Comparison of ENCODE assay signal across 10 cellular contexts in the genomic region with DNA sequence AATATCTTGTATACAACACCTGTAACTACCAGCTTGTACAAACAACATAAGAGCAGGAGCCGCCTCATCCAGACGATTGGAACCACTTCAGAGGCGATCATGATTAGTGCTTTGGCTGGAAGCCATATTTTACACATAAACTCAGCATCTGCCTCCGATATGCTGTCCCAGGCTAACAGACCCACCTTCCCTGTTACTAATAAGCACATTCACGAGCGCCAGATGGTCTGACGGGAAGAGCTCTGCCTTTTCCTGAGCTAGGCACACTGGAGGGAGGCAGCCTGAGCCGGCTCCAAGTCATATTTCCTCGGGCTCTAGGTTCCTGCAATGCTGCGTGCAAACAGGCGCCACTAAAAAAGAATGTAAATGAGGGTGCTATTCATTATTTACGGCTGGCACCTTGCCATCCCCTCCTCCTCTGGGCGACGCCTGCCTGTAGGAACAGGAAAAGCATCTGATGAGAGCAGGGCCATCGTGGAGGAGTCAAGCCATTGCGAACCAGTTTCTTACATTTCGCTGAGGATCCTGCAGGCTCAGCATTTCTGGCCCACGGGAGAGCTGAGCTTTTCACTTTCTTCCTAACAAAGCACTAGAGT.
DNase-seq lines count a peak whose midpoint lies in the region; ATAC-seq and TF ChIP-seq lines count a peak whose summit lies in the region.
"Had no signal": no experiment of that assay in that cellular context is flagged by ENCODE, and none has a peak within 500 bp of the region (broad histone marks: within the 10 kb centered on the region; RNA-seq: fewer than 3 reads in every experiment).

No MANE protein-coding gene starts in this region.

- no peak overlapping the region for H3K4me3 Mint-ChIP-seq in stimulated activated memory B cell treated with anti-CD40 and anti-IgM and Interleukin-4, amounts not matched to agents 10 μg/mL and 1 μg/mL and 100 μg/mL, for 72 hours
- H3K4me3 Mint-ChIP-seq: T-helper 1 cell treated with Interleukin-12 subunit alpha and Interleukin-12 subunit beta and Interleukin-4 antibody, amounts not matched to agents 30 μg/mL and 1 μg/mL, for 36 hours had no signal

- no TSS peak for BruUV-seq in Panc1 (replicated peaks; lab: Mats Ljungman, UMichigan)

- peak in 2 of 5 donors; percentile 30 to 38 for DNase-seq in heart left ventricle
- no peak for DNase-seq in right atrium auricular region (ENCODE audit: low spot score)
- no peak for DNase-seq in Panc1 (ENCODE audit: low read depth, low spot score)
- peak; percentile 40 to 71 for DNase-seq in foreskin keratinocyte
- DNase-seq in ureter (ENCODE audit: low spot score) = peak; percentile 63
- DNase-seq in effector memory CD4-positive, alpha-beta T cell = no peak

- POLR2A ChIA-PET in Panc1 (lab: Charles Lee) = no interaction called here

- H3K4me3 ChIP-seq in heart left ventricle (no peak overlapping the region), right atrium auricular region (no peak overlapping the region), Panc1 (ENCODE audit: low read depth in 2 of 2, low read length in 2 of 2) (no peak overlapping the region)
- no peak overlapping the region for H3K4me3 ChIP-seq in effector memory CD4-positive, alpha-beta T cell (ENCODE audit: insufficient read depth, low read depth, low read length, poor library complexity, severe bottlenecking)
- H3K4me3 ChIP-seq: skin epidermis had no signal

- H3K4me1 ChIP-seq in heart left ventricle (peaks cover 0 to 4% (median 0%) of the 10 kb centered on the region in 12 donors), right atrium auricular region (no peaks in the 10 kb centered on the region), Panc1 (ENCODE audit: control insufficient read depth, insufficient read depth, low read length) (no peaks in the 10 kb centered on the region), foreskin keratinocyte (peaks cover 4% of the 10 kb centered on the region)
- no peaks in the 10 kb centered on the region for H3K4me1 ChIP-seq in effector memory CD4-positive, alpha-beta T cell (ENCODE audit: control insufficient read depth, insufficient read depth, low read length, poor library complexity, severe bottlenecking)

- intact Hi-C loops in heart left ventricle (cut with DNase I) (no loop called here), Panc1 (cut with micrococcal nuclease; ENCODE audit: unreplicated experiment) (no loop called here)

- peaks cover 17% of the 10 kb centered on the region for H3K9me3 Mint-ChIP-seq in stimulated activated memory B cell treated with anti-CD40 and anti-IgM and Interleukin-4, amounts not matched to agents 10 μg/mL and 1 μg/mL and 100 μg/mL, for 72 hours
- H3K9me3 Mint-ChIP-seq: T-helper 1 cell treated with Interleukin-12 subunit alpha and Interleukin-12 subunit beta and Interleukin-4 antibody, amounts not matched to agents 30 μg/mL and 1 μg/mL, for 36 hours had no signal

- no peaks in the 10 kb centered on the region for H3K36me3 Mint-ChIP-seq in stimulated activated memory B cell treated with anti-CD40 and anti-IgM and Interleukin-4, amounts not matched to agents 10 μg/mL and 1 μg/mL and 100 μg/mL, for 72 hours

- WGBS in heart left ventricle, 4 donors = 30 to 53% (median 45%) methylated on average over 18 of the region's 18 CpGs

- CTCF ChIA-PET in Panc1 (lab: Charles Lee) = interaction anchor here (0.7 kb wide), 1 partner anchor 26 kb away, joined by 8 read pairs; no protein-coding TSS in a partner anchor

- no peak for TF ChIP-seq POLR2A in heart left ventricle (IDR thresholded peaks at IDR 0.05)

- H3K27ac ChIP-seq in heart left ventricle = no peak overlapping the region
- no peak overlapping the region for H3K27ac ChIP-seq in right atrium auricular region
- H3K27ac ChIP-seq in Panc1 (ENCODE audit: low read length) = no peak overlapping the region
- H3K27ac ChIP-seq in foreskin keratinocyte = no peak overlapping the region
- H3K27ac ChIP-seq in effector memory CD4-positive, alpha-beta T cell (ENCODE audit: insufficient read depth, low read length, poor library complexity, severe bottlenecking) = no peak overlapping the region

- in situ Hi-C loops in Panc1 (cut with HindIII; ENCODE audit: low pct_unique_long_range_greater_than_20kb, low sequenced_read_pairs) = no loop called here

- H3K36me3 ChIP-seq in heart left ventricle = no peaks in the 10 kb centered on the region
- no peaks in the 10 kb centered on the region for H3K36me3 ChIP-seq in right atrium auricular region
- no peaks in the 10 kb centered on the region for H3K36me3 ChIP-seq in Panc1 (ENCODE audit: control insufficient read depth, insufficient read depth, low read length)
- H3K36me3 ChIP-seq in effector memory CD4-positive, alpha-beta T cell (ENCODE audit: control insufficient read depth, insufficient read depth, low read length) = no peaks in the 10 kb centered on the region

- H3K4me1 Mint-ChIP-seq in stimulated activated memory B cell treated with anti-CD40 and anti-IgM and Interleukin-4, amounts not matched to agents 10 μg/mL and 1 μg/mL and 100 μg/mL, for 72 hours = no peaks in the 10 kb centered on the region

- no peaks in the 10 kb centered on the region for H3K9me3 ChIP-seq in heart left ventricle
- no peaks in the 10 kb centered on the region for H3K9me3 ChIP-seq in right atrium auricular region
- H3K9me3 ChIP-seq in Panc1 (ENCODE audit: control insufficient read depth, insufficient read depth, low read depth, low read length) = no peaks in the 10 kb centered on the region
- H3K9me3 ChIP-seq in effector memory CD4-positive, alpha-beta T cell (ENCODE audit: control insufficient read depth, low read length) = no peaks in the 10 kb centered on the region

- ATAC-seq in heart left ventricle = peak; percentile 26 to 76 (median 56)
- ATAC-seq in Panc1 = 0 out of 2 replicates have a peak, but pooled peaks have one; percentile 38
- ATAC-seq in foreskin keratinocyte = peak; percentile 67
- ATAC-seq in HG03095 (IDR thresholded peaks at IDR 0.05; ENCODE audit: unreplicated experiment) = no peak
- no peak for ATAC-seq in stimulated activated memory B cell treated with anti-CD40 and anti-IgM and Interleukin-4, amounts not matched to agents 10 μg/mL and 1 μg/mL and 100 μg/mL, for 72 hours

- H3K27ac Mint-ChIP-seq in stimulated activated memory B cell treated with anti-CD40 and anti-IgM and Interleukin-4, amounts not matched to agents 10 μg/mL and 1 μg/mL and 100 μg/mL, for 72 hours = no peak overlapping the region
- H3K27ac Mint-ChIP-seq: T-helper 1 cell treated with Interleukin-12 subunit alpha and Interleukin-12 subunit beta and Interleukin-4 antibody, amounts not matched to agents 30 μg/mL and 1 μg/mL, for 36 hours had no signal

- TF ChIP-seq CTCF in heart left ventricle (IDR thresholded peaks at IDR 0.05) (peak in 2 of 12 donors; percentile 11 to 17), right atrium auricular region (IDR thresholded peaks at IDR 0.05) (no peak), Panc1 (IDR thresholded peaks at IDR 0.05) (no peak), foreskin keratinocyte (conservative IDR thresholded peaks at IDR 0.05) (no peak)

- peaks cover 26% of the 10 kb centered on the region for H3K27me3 Mint-ChIP-seq in stimulated activated memory B cell treated with anti-CD40 and anti-IgM and Interleukin-4, amounts not matched to agents 10 μg/mL and 1 μg/mL and 100 μg/mL, for 72 hours

- H3K27me3 ChIP-seq in heart left ventricle (no peaks in the 10 kb centered on the region), right atrium auricular region (no peaks in the 10 kb centered on the region), Panc1 (ENCODE audit: control insufficient read depth, insufficient read depth, low read length) (peaks cover 3% of the 10 kb centered on the region; the same call in 1 of the 2 replicates), foreskin keratinocyte (peaks cover 7% of the 10 kb centered on the region)
- H3K27me3 ChIP-seq in effector memory CD4-positive, alpha-beta T cell (replicated peaks; ENCODE audit: control insufficient read depth, insufficient read depth, low read length, poor library complexity, severe bottlenecking) = no peaks in the 10 kb centered on the region

Comparison
In these comparisons a context has a peak if more than half of its experiments do, and no peak if none do; other contexts are left out.
1. ATAC-seq: peak in heart left ventricle (4 of 4), Panc1 (single experiment) and foreskin keratinocyte (single experiment); none in HG03095 (single experiment) and stimulated activated memory B cell treated with anti-CD40 and anti-IgM and Interleukin-4, amounts not matched to agents 10 μg/mL and 1 μg/mL and 100 μg/mL, for 72 hours (single experiment).
2. DNase-seq: peak in foreskin keratinocyte (2 of 2) and ureter (single experiment); none in right atrium auricular region (single experiment), Panc1 (single experiment) and effector memory CD4-positive, alpha-beta T cell (0 of 3).